Comparison of ENCODE assay signal across 1 cellular context in genomic region chr16:71758293-71758760, GRCh38.
TF ChIP-seq lines count a peak whose summit lies in the region.

No MANE protein-coding gene starts in this region.

TF ChIP-seq in HepG2, 621 proteins besides CTCF, POLR2A, EP300 and RAD21 (continued from another document and continues in another):
- peak; percentile 84 for TF ChIP-seq MNT (IDR thresholded peaks at IDR 0.05)
- no peak for TF ChIP-seq XRCC5 (optimal IDR thresholded peaks at IDR 0.05; ENCODE audit: low read length)
- TF ChIP-seq PRDM15 (CRISPR knock-in tag; IDR thresholded peaks at IDR 0.05), result no peak
- TF ChIP-seq REXO4 (CRISPR knock-in tag; IDR thresholded peaks at IDR 0.05; ENCODE audit: borderline replicate concordance), result no peak
- peak; percentile 40; the same call in 1 of the 2 replicates for TF ChIP-seq TGIF2 (CRISPR knock-in tag; IDR thresholded peaks at IDR 0.05)
- no peak; the same call in 1 of the 2 replicates for TF ChIP-seq ZNF607 (CRISPR knock-in tag; IDR thresholded peaks at IDR 0.05; ENCODE audit: borderline replicate concordance)
- no peak for TF ChIP-seq ATF2 (CRISPR knock-in tag; IDR thresholded peaks at IDR 0.05)
- TF ChIP-seq TOPORS (CRISPR knock-in tag; IDR thresholded peaks at IDR 0.05), result no peak
- no peak for TF ChIP-seq ZNF281 (CRISPR knock-in tag; IDR thresholded peaks at IDR 0.05; ENCODE audit: borderline replicate concordance)
- TF ChIP-seq HNF1A (IDR thresholded peaks at IDR 0.05; ENCODE audit: low read depth), result no peak
- TF ChIP-seq HNF1A (CRISPR knock-in tag; IDR thresholded peaks at IDR 0.05; ENCODE audit: borderline replicate concordance), result no peak
- no peak for TF ChIP-seq ZNF530 (CRISPR knock-in tag; IDR thresholded peaks at IDR 0.05; ENCODE audit: low read depth)
- TF ChIP-seq NKX3-1 (CRISPR knock-in tag; IDR thresholded peaks at IDR 0.05), result no peak
- TF ChIP-seq ZSCAN5A (CRISPR knock-in tag; IDR thresholded peaks at IDR 0.05; ENCODE audit: borderline replicate concordance), result no peak
- TF ChIP-seq ARID3A (IDR thresholded peaks at IDR 0.05; ENCODE audit: low read depth, low read length), result no peak; the same call in 1 of the 2 replicates
- TF ChIP-seq ZBTB10 (CRISPR knock-in tag; IDR thresholded peaks at IDR 0.05; ENCODE audit: borderline replicate concordance), result no peak
- TF ChIP-seq CENPX (CRISPR knock-in tag; IDR thresholded peaks at IDR 0.05), result no peak
- TF ChIP-seq BRF2 (CRISPR knock-in tag; IDR thresholded peaks at IDR 0.05), result no peak
- TF ChIP-seq ZKSCAN1 (IDR thresholded peaks at IDR 0.05; ENCODE audit: low read length), result no peak
- no peak for TF ChIP-seq ZNF280D (CRISPR knock-in tag; IDR thresholded peaks at IDR 0.05)
- TF ChIP-seq CSRNP2 (CRISPR knock-in tag; conservative IDR thresholded peaks at IDR 0.05; ENCODE audit: low read depth), result no peak
- no peak for TF ChIP-seq ERF (CRISPR knock-in tag; IDR thresholded peaks at IDR 0.05)
- TF ChIP-seq KMT2A (CRISPR knock-in tag; IDR thresholded peaks at IDR 0.05), result no peak
